In the genomic region with DNA sequence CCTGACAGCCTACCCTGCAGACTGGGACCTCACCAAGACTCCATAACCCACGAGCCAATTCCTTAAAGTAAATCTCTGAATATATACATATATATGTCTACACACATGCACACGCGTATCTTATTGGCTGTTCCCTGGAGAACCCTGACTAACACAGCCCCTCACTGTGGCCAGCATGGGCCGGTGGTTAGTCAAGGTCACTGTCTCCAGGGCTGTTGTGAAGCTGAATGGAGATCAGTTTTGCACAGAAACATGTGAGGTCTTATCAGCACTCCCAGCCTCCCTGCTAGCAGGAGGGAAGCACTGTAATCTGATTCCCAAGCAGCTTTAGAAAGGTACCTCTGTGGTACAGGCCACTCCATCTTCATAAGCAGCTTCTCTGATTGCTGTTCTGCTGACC, we compare ENCODE assay signal across 1 cellular context.
A peak's percentile ranks its signal among the peaks of the same experiment; 100 is the strongest.
TF ChIP-seq lines count a peak whose summit lies in the region.

No MANE protein-coding gene starts in this region.

TF ChIP-seq in K562, 482 proteins besides CTCF, POLR2A, EP300 and RAD21 (continued from another document and continues in another):
- TF ChIP-seq CHAMP1 (IDR thresholded peaks at IDR 0.05) (0 out of 2 replicates have a peak, but pooled peaks have one; percentile 43), CEBPG (CRISPR knock-in tag; IDR thresholded peaks at IDR 0.05) (no peak), CEBPG (tag; conservative IDR thresholded peaks at IDR 0.05 in 1 of 2, IDR thresholded peaks at IDR 0.05 in 1 of 2) (no peak), NCOA1 (IDR thresholded peaks at IDR 0.05; ENCODE audit: low read depth) (peak; percentile 63; the same call in 1 of the 2 replicates), PYGO2 (tag; IDR thresholded peaks at IDR 0.05) (no peak), ZNF512 (tag; IDR thresholded peaks at IDR 0.05) (no peak), RBM14 (IDR thresholded peaks at IDR 0.05; ENCODE audit: borderline replicate concordance, insufficient read depth, low read depth, low read length) (no peak), ZNF232 (CRISPR knock-in tag; IDR thresholded peaks at IDR 0.05) (no peak), ATF7 (IDR thresholded peaks at IDR 0.05) (peak; percentile 63; the same call in 1 of the 2 replicates), MTF1 (CRISPR knock-in tag; IDR thresholded peaks at IDR 0.05; ENCODE audit: borderline replicate concordance) (no peak), THRAP3 (IDR thresholded peaks at IDR 0.05; ENCODE audit: borderline replicate concordance) (no peak), JUN (IDR thresholded peaks at IDR 0.05; ENCODE audit: borderline replicate concordance, low read depth, low read length) (no peak), JUN (CRISPR knock-in tag; IDR thresholded peaks at IDR 0.05; ENCODE audit: borderline replicate concordance) (no peak), VEZF1 (CRISPR knock-in tag; IDR thresholded peaks at IDR 0.05) (peak; percentile 37; the same call in 1 of the 2 replicates), ZNF507 (tag; conservative IDR thresholded peaks at IDR 0.05) (no peak), CHD2 (IDR thresholded peaks at IDR 0.05; ENCODE audit: low read depth, low read length) (no peak), MBD2 (IDR thresholded peaks at IDR 0.05; ENCODE audit: borderline replicate concordance, low read depth) (peak; percentile 57), CREM (IDR thresholded peaks at IDR 0.05; ENCODE audit: low read depth) (peak; percentile 75), ZFP91 (CRISPR knock-in tag; IDR thresholded peaks at IDR 0.05) (no peak), NR4A1 (CRISPR knock-in tag; IDR thresholded peaks at IDR 0.05) (no peak), NR4A1 (tag; IDR thresholded peaks at IDR 0.05) (no peak), SRSF3 (IDR thresholded peaks at IDR 0.05; ENCODE audit: insufficient read depth, low read length) (no peak), COPS2 (conservative IDR thresholded peaks at IDR 0.05) (no peak), ZNF146 (CRISPR knock-in tag; IDR thresholded peaks at IDR 0.05; ENCODE audit: unreplicated experiment) (no peak), SREBF1 (IDR thresholded peaks at IDR 0.05; ENCODE audit: borderline replicate concordance, low read depth, low read length) (no peak), GTF2E2 (tag; IDR thresholded peaks at IDR 0.05) (no peak), ETV6 (IDR thresholded peaks at IDR 0.05; ENCODE audit: borderline replicate concordance in 1 of 2, low read depth in 2 of 2, low read length in 1 of 2) (no peak), ETV6 (CRISPR knock-in tag; IDR thresholded peaks at IDR 0.05; ENCODE audit: borderline replicate concordance) (no peak), NR2F6 (CRISPR knock-in tag; IDR thresholded peaks at IDR 0.05) (no peak), ZKSCAN3 (CRISPR knock-in tag; IDR thresholded peaks at IDR 0.05) (no peak), NUFIP1 (IDR thresholded peaks at IDR 0.05; ENCODE audit: partially characterized antibody) (no peak), NR2C1 (IDR thresholded peaks at IDR 0.05) (no peak), NR2C1 (tag; IDR thresholded peaks at IDR 0.05) (peak; percentile 38; the same call in 1 of the 2 replicates), LCOR (CRISPR knock-in tag; IDR thresholded peaks at IDR 0.05) (peak; percentile 78), ZFX (CRISPR knock-in tag; IDR thresholded peaks at IDR 0.05) (peak; percentile 19; the same call in 1 of the 2 replicates), MEF2D (tag; conservative IDR thresholded peaks at IDR 0.05; ENCODE audit: low read depth) (no peak), SMARCC2 (IDR thresholded peaks at IDR 0.05; ENCODE audit: low read depth) (peak; percentile 81), PCBP2 (IDR thresholded peaks at IDR 0.05; ENCODE audit: low read depth, low read length, poor library complexity, severe bottlenecking) (no peak)
- TF ChIP-seq, protein P1, sequence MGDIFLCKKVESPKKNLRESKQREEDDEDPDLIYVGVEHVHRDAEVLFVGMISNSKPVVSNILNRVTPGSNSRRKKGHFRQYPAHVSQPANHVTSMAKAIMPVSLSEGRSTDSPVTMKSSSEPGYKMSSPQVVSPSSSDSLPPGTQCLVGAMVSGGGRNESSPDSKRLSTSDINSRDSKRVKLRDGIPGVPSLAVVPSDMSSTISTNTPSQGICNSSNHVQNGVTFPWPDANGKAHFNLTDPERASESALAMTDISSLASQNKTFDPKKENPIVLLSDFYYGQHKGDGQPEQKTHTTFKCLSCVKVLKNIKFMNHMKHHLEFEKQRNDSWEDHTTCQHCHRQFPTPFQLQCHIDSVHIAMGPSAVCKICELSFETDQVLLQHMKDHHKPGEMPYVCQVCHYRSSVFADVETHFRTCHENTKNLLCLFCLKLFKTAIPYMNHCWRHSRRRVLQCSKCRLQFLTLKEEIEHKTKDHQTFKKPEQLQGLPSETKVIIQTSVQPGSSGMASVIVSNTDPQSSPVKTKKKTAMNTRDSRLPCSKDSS (IDR thresholded peaks at IDR 0.05; ENCODE audit: low read depth, partially characterized antibody): no peak
- TF ChIP-seq, protein P2, sequence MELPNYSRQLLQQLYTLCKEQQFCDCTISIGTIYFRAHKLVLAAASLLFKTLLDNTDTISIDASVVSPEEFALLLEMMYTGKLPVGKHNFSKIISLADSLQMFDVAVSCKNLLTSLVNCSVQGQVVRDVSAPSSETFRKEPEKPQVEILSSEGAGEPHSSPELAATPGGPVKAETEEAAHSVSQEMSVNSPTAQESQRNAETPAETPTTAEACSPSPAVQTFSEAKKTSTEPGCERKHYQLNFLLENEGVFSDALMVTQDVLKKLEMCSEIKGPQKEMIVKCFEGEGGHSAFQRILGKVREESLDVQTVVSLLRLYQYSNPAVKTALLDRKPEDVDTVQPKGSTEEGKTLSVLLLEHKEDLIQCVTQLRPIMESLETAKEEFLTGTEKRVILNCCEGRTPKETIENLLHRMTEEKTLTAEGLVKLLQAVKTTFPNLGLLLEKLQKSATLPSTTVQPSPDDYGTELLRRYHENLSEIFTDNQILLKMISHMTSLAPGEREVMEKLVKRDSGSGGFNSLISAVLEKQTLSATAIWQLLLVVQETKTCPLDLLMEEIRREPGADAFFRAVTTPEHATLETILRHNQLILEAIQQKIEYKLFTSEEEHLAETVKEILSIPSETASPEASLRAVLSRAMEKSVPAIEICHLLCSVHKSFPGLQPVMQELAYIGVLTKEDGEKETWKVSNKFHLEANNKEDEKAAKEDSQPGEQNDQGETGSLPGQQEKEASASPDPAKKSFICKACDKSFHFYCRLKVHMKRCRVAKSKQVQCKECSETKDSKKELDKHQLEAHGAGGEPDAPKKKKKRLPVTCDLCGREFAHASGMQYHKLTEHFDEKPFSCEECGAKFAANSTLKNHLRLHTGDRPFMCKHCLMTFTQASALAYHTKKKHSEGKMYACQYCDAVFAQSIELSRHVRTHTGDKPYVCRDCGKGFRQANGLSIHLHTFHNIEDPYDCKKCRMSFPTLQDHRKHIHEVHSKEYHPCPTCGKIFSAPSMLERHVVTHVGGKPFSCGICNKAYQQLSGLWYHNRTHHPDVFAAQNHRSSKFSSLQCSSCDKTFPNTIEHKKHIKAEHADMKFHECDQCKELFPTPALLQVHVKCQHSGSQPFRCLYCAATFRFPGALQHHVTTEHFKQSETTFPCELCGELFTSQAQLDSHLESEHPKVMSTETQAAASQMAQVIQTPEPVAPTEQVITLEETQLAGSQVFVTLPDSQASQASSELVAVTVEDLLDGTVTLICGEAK (IDR thresholded peaks at IDR 0.05): no peak
- TF ChIP-seq, protein P2 (CRISPR knock-in tag; IDR thresholded peaks at IDR 0.05): no peak
- TF ChIP-seq, protein P3, sequence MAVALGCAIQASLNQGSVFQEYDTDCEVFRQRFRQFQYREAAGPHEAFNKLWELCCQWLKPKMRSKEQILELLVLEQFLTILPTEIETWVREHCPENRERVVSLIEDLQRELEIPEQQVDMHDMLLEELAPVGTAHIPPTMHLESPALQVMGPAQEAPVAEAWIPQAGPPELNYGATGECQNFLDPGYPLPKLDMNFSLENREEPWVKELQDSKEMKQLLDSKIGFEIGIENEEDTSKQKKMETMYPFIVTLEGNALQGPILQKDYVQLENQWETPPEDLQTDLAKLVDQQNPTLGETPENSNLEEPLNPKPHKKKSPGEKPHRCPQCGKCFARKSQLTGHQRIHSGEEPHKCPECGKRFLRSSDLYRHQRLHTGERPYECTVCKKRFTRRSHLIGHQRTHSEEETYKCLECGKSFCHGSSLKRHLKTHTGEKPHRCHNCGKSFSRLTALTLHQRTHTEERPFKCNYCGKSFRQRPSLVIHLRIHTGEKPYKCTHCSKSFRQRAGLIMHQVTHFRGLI (CRISPR knock-in tag; IDR thresholded peaks at IDR 0.05): no peak
- TF ChIP-seq, protein P4, sequence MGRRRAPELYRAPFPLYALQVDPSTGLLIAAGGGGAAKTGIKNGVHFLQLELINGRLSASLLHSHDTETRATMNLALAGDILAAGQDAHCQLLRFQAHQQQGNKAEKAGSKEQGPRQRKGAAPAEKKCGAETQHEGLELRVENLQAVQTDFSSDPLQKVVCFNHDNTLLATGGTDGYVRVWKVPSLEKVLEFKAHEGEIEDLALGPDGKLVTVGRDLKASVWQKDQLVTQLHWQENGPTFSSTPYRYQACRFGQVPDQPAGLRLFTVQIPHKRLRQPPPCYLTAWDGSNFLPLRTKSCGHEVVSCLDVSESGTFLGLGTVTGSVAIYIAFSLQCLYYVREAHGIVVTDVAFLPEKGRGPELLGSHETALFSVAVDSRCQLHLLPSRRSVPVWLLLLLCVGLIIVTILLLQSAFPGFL (CRISPR knock-in tag; IDR thresholded peaks at IDR 0.05): no peak
